16 cellular contexts compared by ENCODE assay signal in the genomic region with DNA sequence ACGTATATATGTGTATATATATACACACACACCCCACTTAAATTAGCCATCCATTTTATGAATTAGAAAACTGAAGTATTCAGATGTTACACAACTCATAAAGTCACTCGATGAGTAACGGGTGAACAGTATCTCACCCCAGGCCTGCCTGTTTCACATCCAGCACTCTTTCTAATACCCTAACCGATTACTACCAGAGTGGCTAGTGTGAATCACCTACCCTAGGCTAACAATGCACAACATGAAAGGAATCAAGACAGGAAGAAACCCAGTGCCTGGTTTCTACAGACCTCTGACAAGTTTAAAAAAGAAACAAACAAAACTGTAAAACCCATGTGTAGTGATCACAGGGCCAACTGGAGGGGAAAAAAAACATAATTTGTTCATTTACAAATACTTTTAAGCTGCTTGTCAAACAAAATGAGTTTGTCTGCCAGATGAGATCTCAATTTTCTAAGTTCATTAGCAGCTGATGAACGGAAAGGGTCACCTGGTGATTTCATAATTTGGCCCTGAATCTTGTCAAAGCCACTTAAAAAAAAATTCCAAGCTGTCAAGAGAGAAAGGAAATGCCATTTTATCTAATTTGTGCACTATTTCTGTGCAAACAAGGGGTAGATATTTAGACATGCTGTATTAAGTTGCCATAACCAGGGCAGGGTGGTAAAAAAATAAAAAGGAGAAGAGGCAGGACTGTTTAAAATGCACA.
DNase-seq lines count a peak whose midpoint lies in the region; ATAC-seq, FAIRE-seq and TF ChIP-seq lines count a peak whose summit lies in the region.
"Had no signal": no experiment of that assay in that cellular context is flagged by ENCODE, and none has a peak within 500 bp of the region (broad histone marks: within the 10 kb centered on the region; RNA-seq: fewer than 3 reads in every experiment).

No MANE protein-coding gene starts in this region.

- ATAC-seq in SK-N-SH treated with all-trans-retinoic acid at 6 μM for 48 hours: no peak
- ATAC-seq: CD8-positive, alpha-beta T cell; Right ventricle myocardium inferior had no signal

- intact Hi-C loops in ovary (cut with DNase I) (no loop called here), testis (cut with DNase I; ENCODE audit: low total_unique reads) (no loop called here)

- no peaks in the 10 kb centered on the region for H3K36me3 ChIP-seq in keratinocyte (ENCODE audit: control insufficient read depth in 2 of 2, extremely low read depth in 1 of 2, insufficient read depth in 2 of 2, low read length in 2 of 2)
- no peaks in the 10 kb centered on the region for H3K36me3 ChIP-seq in ovary
- no peaks in the 10 kb centered on the region for H3K36me3 ChIP-seq in testis (ENCODE audit: low read depth, missing control alignments)

- H3K4me3 ChIP-seq in GM12865 (ENCODE audit: low read depth, low read length) (no peak overlapping the region), keratinocyte (ENCODE audit: control insufficient read depth in 2 of 3, extremely low read depth in 1 of 3, insufficient read depth in 2 of 3, low read depth in 1 of 3, low read length in 3 of 3) (no peak overlapping the region), ovary (no peak overlapping the region), testis (no peak overlapping the region)
- H3K4me3 ChIP-seq: hepatocyte had no signal

- H3K9me1 ChIP-seq in keratinocyte (ENCODE audit: control insufficient read depth, extremely low read depth, insufficient read depth, low read length): no peaks in the 10 kb centered on the region

- peak; percentile 4 for DNase-seq in A172 (ENCODE audit: low spot score)
- DNase-seq in GM12865 (ENCODE audit: low read depth): peak; percentile 79
- peak; percentile 54 for DNase-seq in keratinocyte (ENCODE audit: low read depth, low spot score)
- DNase-seq in ovary: no peak
- no peak for DNase-seq in stimulated activated CD4-positive, alpha-beta T cell treated with anti-CD3 and anti-CD28 coated beads, Interleukin-4, amount 100 ng/mL, for 1 hour
- no peak for DNase-seq in testis
- DNase-seq in NCI-H524 treated with DMSO at 0.1 percent for 48 hours (lab: John Stamatoyannopoulos, UW): no peak
- DNase-seq: activated CD4-positive, alpha-beta T cell treated with anti-CD3 and anti-CD28 coated beads for 1 hour; activated effector memory CD4-positive, alpha-beta T cell treated with anti-CD3 and anti-CD28 coated beads, Interleukin-2, amount 50 U/mL, for 16 hours; CD8-positive, alpha-beta T cell; dermis blood vessel endothelial cell; NCI-H2107 had no signal

- H3K4me2 ChIP-seq in keratinocyte (ENCODE audit: control insufficient read depth, extremely low read depth, insufficient read depth, low read depth, low read length): peak overlapping the region; percentile 64
- H3K4me2 ChIP-seq: hepatocyte had no signal

- dilution Hi-C loops in keratinocyte (cut with MboI; ENCODE audit: extremely low pct_ligation_motif_present, low sequenced_read_pairs): no loop called here

- H4K20me1 ChIP-seq in keratinocyte (ENCODE audit: control insufficient read depth, extremely low read depth, insufficient read depth, low read length): no peaks in the 10 kb centered on the region

- H3K4me1 ChIP-seq in keratinocyte (ENCODE audit: control insufficient read depth, extremely low read depth, insufficient read depth, low read length) (peaks cover 9% of the 10 kb centered on the region), ovary (ENCODE audit: insufficient read depth) (no peaks in the 10 kb centered on the region), testis (no peaks in the 10 kb centered on the region)

- peak; percentile 74 for FAIRE-seq in keratinocyte (lab: Jason Lieb, UNC)
- FAIRE-seq: HTR-8/SVneo had no signal

- WGBS in ovary, 3 donors: 74 to 84% (median 78%) methylated on average over 5 of the region's 5 CpGs
- 83 to 87% methylated on average over 5 of the region's 5 CpGs for WGBS in testis, 2 donors

- no peak for TF ChIP-seq EP300 in ovary (IDR thresholded peaks at IDR 0.05)

- TF ChIP-seq POLR2A in ovary (IDR thresholded peaks at IDR 0.05) (no peak), testis (IDR thresholded peaks at IDR 0.05) (no peak)

- H3K27me3 ChIP-seq in keratinocyte (ENCODE audit: control insufficient read depth, extremely low read depth, insufficient read depth, low read length): no peaks in the 10 kb centered on the region
- no peaks in the 10 kb centered on the region for H3K27me3 ChIP-seq in ovary
- H3K27me3 ChIP-seq in testis: no peaks in the 10 kb centered on the region
- H3K27me3 ChIP-seq: hepatocyte had no signal

- H3K9me3 ChIP-seq in keratinocyte (ENCODE audit: control insufficient read depth, low read depth, low read length): peaks cover 7% of the 10 kb centered on the region
- H3K9me3 ChIP-seq in ovary: no peaks in the 10 kb centered on the region
- no peaks in the 10 kb centered on the region for H3K9me3 ChIP-seq in testis

- no peak overlapping the region for H3K9ac ChIP-seq in keratinocyte (ENCODE audit: control insufficient read depth, extremely low read depth, insufficient read depth, low read length)

- H3K27ac ChIP-seq in keratinocyte (ENCODE audit: control insufficient read depth, insufficient read depth, low read length) (peak overlapping the region; percentile 37), ovary (no peak overlapping the region), testis (no peak overlapping the region)
- H3K27ac ChIP-seq: hepatocyte had no signal

- no peak overlapping the region for H2AFZ ChIP-seq in keratinocyte (ENCODE audit: control insufficient read depth, low read length)
- H2AFZ ChIP-seq: hepatocyte had no signal

- H3K79me2 ChIP-seq in keratinocyte (ENCODE audit: control insufficient read depth, insufficient read depth, low read length): no peaks in the 10 kb centered on the region

- TF ChIP-seq CTCF in GM12865 (IDR thresholded peaks at IDR 0.05; ENCODE audit: insufficient read depth, low read depth, low read length, missing control alignments) (no peak), keratinocyte (optimal IDR thresholded peaks at IDR 0.05 in 1 of 3, IDR thresholded peaks at IDR 0.05 in 1 of 3, conservative IDR thresholded peaks at IDR 0.05 in 1 of 3; ENCODE audit: extremely low read depth in 1 of 3, insufficient read depth in 2 of 3, low read length in 3 of 3) (no peak), ovary (IDR thresholded peaks at IDR 0.05) (no peak), testis (IDR thresholded peaks at IDR 0.05) (no peak)

TF ChIP-seq in SK-N-SH treated with all-trans-retinoic acid at 6 μM for 48 hours, 23 proteins besides CTCF, POLR2A, EP300 and RAD21:
- TF ChIP-seq TCF4 (CRISPR knock-in tag; IDR thresholded peaks at IDR 0.05; ENCODE audit: borderline replicate concordance) (0 out of 2 replicates have a peak, but pooled peaks have one; percentile 21), ZNF8 (CRISPR knock-in tag; IDR thresholded peaks at IDR 0.05) (no peak), ISL1 (CRISPR knock-in tag; IDR thresholded peaks at IDR 0.05) (peak; percentile 25; the same call in 1 of the 2 replicates)

Comparison
In these comparisons a context has a peak if more than half of its experiments do, and no peak if none do; other contexts are left out.
1. DNase-seq: peak in A172 (single experiment), GM12865 (single experiment) and keratinocyte (single experiment); none in ovary (0 of 5), stimulated activated CD4-positive, alpha-beta T cell treated with anti-CD3 and anti-CD28 coated beads, Interleukin-4, amount 100 ng/mL, for 1 hour (single experiment), testis (single experiment) and NCI-H524 treated with DMSO at 0.1 percent for 48 hours (single experiment).